Comparison of ENCODE assay signal across 18 cellular contexts in the genomic region with DNA sequence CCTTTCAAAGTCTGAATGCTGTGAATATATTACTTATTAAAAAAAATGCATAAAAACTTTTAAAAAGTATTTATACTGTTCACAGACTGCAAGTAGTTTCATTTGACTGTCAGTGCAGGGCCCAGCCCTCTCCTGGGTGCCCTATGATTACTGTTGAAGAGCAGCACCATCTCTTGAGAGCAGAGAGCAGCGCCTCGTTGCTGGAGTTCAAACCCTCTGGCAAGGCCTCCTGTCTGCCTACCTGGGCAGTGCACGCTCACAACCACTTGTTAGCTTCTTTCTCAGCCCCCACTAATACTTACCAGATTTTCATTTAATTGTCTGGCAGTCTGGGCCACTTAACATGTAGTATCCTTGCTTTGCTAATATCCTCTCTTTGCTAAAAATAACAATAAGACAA.
"Had no signal": no experiment of that assay in that cellular context is flagged by ENCODE, and none has a peak within 500 bp of the region (broad histone marks: within the 10 kb centered on the region; RNA-seq: fewer than 3 reads in every experiment).

No MANE protein-coding gene starts in this region.

- H3K9me3 ChIP-seq: gastrocnemius medialis had no signal

- H3K4me3 ChIP-seq: dorsolateral prefrontal cortex, gastrocnemius medialis, lung had no signal

- H3K27ac ChIP-seq: dorsolateral prefrontal cortex, gastrocnemius medialis had no signal

- H3K9me3 Mint-ChIP-seq: activated naive CD8-positive, alpha-beta T cell treated with anti-CD3 and anti-CD28 coated beads, Interleukin-2, amount 10 ng/mL, durations not matched to agents 7 days and 5 days; nephron had no signal

- ATAC-seq: activated CD4-positive, alpha-beta T cell treated with anti-CD3 and anti-CD28 coated beads for 36 hours; gastrocnemius medialis had no signal

- H3K4me1 ChIP-seq: gastrocnemius medialis had no signal

- FAIRE-seq: colon, kidney had no signal

- H3K27me3 Mint-ChIP-seq: activated CD4-positive, alpha-beta T cell treated with anti-CD3 and anti-CD28 coated beads for 36 hours; activated naive CD8-positive, alpha-beta T cell treated with anti-CD3 and anti-CD28 coated beads, Interleukin-2, amount 10 ng/mL, durations not matched to agents 7 days and 5 days; stimulated activated naive CD8-positive, alpha-beta T cell treated with anti-CD3 and anti-CD28 coated beads, Interleukin-15, Interleukin-2, amounts not matched to agents 100 ng/mL and 50 ng/mL, for 24 hours had no signal

- H3K4me1 Mint-ChIP-seq: activated CD4-positive, alpha-beta T cell treated with anti-CD3 and anti-CD28 coated beads for 36 hours; nephron had no signal

- DNase-seq: activated CD4-positive, alpha-beta T cell treated with anti-CD3 and anti-CD28 coated beads for 36 hours; activated CD4-positive, alpha-beta T cell treated with anti-CD3 and anti-CD28 coated beads, Interleukin-2, amount 50 U/mL, for 48 hours; activated naive CD8-positive, alpha-beta T cell treated with anti-CD3 and anti-CD28 coated beads, Interleukin-2, amount 10 ng/mL, durations not matched to agents 7 days and 5 days; activated T-cell treated with anti-CD3 and anti-CD28 coated beads for 4 hours; amygdala; dorsolateral prefrontal cortex; gastrocnemius medialis; kidney; midbrain; occipital lobe; posterior cingulate gyrus; retina; stimulated activated CD4-positive, alpha-beta T cell treated with anti-CD3 and anti-CD28 coated beads, Interleukin-2, amount 100 ng/mL, for 24 hours; trophoblast cell had no signal

- H3K27ac Mint-ChIP-seq: activated CD4-positive, alpha-beta T cell treated with anti-CD3 and anti-CD28 coated beads for 36 hours; activated naive CD8-positive, alpha-beta T cell treated with anti-CD3 and anti-CD28 coated beads, Interleukin-2, amount 10 ng/mL, durations not matched to agents 7 days and 5 days; nephron; stimulated activated naive CD8-positive, alpha-beta T cell treated with anti-CD3 and anti-CD28 coated beads, Interleukin-15, Interleukin-2, amounts not matched to agents 100 ng/mL and 50 ng/mL, for 24 hours had no signal

- H3K4me3 Mint-ChIP-seq: activated CD4-positive, alpha-beta T cell treated with anti-CD3 and anti-CD28 coated beads for 36 hours; activated naive CD8-positive, alpha-beta T cell treated with anti-CD3 and anti-CD28 coated beads, Interleukin-2, amount 10 ng/mL, durations not matched to agents 7 days and 5 days; nephron; stimulated activated naive CD8-positive, alpha-beta T cell treated with anti-CD3 and anti-CD28 coated beads, Interleukin-15, Interleukin-2, amounts not matched to agents 100 ng/mL and 50 ng/mL, for 24 hours had no signal

- H3K27me3 ChIP-seq: dorsolateral prefrontal cortex, gastrocnemius medialis had no signal
